Comparison of ENCODE assay signal across 3 cellular contexts in the genomic region with DNA sequence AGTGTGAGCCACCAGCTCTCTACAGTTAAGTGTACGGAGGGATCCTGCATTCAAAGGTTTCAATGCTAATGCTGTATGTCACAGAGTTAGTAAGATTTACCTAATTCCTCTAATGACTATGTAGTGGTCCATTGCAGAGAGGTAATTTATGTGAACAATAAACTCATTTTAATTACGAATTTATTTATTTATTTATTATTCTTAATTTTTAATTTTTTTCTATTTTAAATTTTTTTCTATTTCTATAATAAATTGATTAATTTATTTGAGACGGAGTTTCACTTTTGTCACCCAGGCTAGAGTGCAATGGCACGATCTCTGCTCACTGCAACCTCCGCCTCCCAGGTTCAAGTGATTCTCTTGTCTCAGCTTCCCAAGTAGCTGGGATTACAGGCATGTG. TPM values are rescaled to one million over a fixed set of nuclear protein-coding genes. Genes with fewer than 3 reads are reported as not detected.
"Had no signal": no experiment of that assay in that cellular context is flagged by ENCODE, and none has a peak within 500 bp of the region (broad histone marks: within the 10 kb centered on the region; RNA-seq: fewer than 3 reads in every experiment).

No MANE protein-coding gene starts in this region.

RNA-seq across cellular contexts. Expression of gene CACNG7, which starts 39.5 kb away (rescaled TPM):
- total RNA-seq: M059J, MCF 10A, NCI-H460 had no signal

RNA-seq across cellular contexts. Expression of gene CACNG6, which starts 42.8 kb away (rescaled TPM):
- total RNA-seq: MCF 10A had no signal
